Comparison of ENCODE assay signal across 21 cellular contexts in the genomic region with DNA sequence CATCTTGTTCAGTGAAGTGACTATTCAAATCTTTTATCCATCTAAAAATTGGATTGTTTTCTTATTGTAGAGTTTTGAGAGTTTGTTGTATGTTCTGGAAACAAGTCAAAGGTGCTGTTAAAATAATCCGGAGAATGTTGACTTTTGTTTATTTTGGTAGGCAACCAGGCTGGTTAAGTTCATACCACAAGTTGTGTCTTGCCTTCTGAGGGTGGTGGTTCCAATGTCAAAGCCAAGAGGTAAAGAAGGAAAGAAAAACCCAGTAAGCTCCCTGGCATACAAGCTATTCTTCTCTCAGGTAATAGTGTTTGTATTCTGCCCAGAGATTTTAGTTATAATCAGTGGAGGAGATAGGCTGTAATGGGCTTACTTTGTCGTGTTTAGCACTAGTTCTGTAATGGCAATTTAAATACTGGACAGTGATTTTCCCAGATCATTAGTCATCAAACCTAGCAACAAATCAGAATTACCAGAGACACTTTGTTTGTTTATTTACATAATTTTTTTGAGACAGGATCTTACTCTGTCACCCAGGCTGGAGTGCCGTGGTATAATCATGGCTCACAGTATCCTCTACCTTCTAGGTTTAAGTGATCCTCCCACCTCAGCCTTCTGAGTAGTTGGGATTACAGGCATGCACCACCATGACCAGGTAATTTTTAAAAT. TPM values are rescaled to one million over a fixed set of nuclear protein-coding genes. Genes with fewer than 3 reads are reported as not detected.
DNase-seq lines count a peak whose midpoint lies in the region; ATAC-seq and TF ChIP-seq lines count a peak whose summit lies in the region.
"Had no signal": no experiment of that assay in that cellular context is flagged by ENCODE, and none has a peak within 500 bp of the region (broad histone marks: within the 10 kb centered on the region; RNA-seq: fewer than 3 reads in every experiment).

No MANE protein-coding gene starts in this region.

- H3K9me3 ChIP-seq in esophagus squamous epithelium: no peaks in the 10 kb centered on the region
- H3K9me3 ChIP-seq: SJCRH30 had no signal

- peak; percentile 18 for DNase-seq in NCI-H2196 (lab: John Stamatoyannopoulos, UW; ENCODE audit: unreplicated experiment)
- DNase-seq in NCI-H2196 treated with DMSO at 0.1 percent for 48 hours (lab: John Stamatoyannopoulos, UW; ENCODE audit: unreplicated experiment): no peak
- DNase-seq in T47D (ENCODE audit: low read depth in 1 of 2, low spot score in 1 of 2): peak; percentile 13 to 85
- no peak for DNase-seq in esophagus squamous epithelium (lab: John Stamatoyannopoulos, UW)
- no peak for DNase-seq in activated T-cell treated with anti-CD3 and anti-CD28 coated beads for 4 hours
- DNase-seq in stimulated activated naive CD4-positive, alpha-beta T cell (lab: John Stamatoyannopoulos, UW): no peak
- DNase-seq: 8988T; CD4-positive, alpha-beta memory T cell; DND-41; GF-D8; GM23248; NCI-H187 treated with DMSO at 0.1 percent for 48 hours; NCI-H446 treated with DMSO at 0.1 percent for 48 hours; NK-92 treated with Interleukin-12 subunit alpha and Interleukin-12 subunit beta, amount 100 ng/mL, for 24 hours had no signal

- no peaks in the 10 kb centered on the region for H3K27me3 ChIP-seq in esophagus squamous epithelium
- H3K27me3 ChIP-seq: SJCRH30 had no signal

- ATAC-seq in HG02973 (IDR thresholded peaks at IDR 0.05; ENCODE audit: unreplicated experiment): no peak
- ATAC-seq: HCT116 had no signal

- 24 to 25% methylated on average over 3 of the region's 3 CpGs for WGBS in esophagus squamous epithelium, 2 donors
- 49% methylated on average over 3 of the region's 3 CpGs for WGBS in urinary bladder

- no peak overlapping the region for H3K4me3 ChIP-seq in esophagus squamous epithelium
- no peak overlapping the region for H3K4me3 ChIP-seq in urinary bladder (ENCODE audit: low read depth, low read length)
- H3K4me3 ChIP-seq: GM23248, SJCRH30 had no signal

- intact Hi-C loops in esophagus squamous epithelium (cut with DNase I): no loop called here

- H3K27ac ChIP-seq in esophagus squamous epithelium: peak overlapping the region; percentile 49 to 84 (median 65)
- H3K27ac ChIP-seq in urinary bladder (ENCODE audit: low read depth): peak overlapping the region; percentile 18
- H3K27ac ChIP-seq: GM23248 had no signal

- no peak for TF ChIP-seq POLR2A in esophagus squamous epithelium (IDR thresholded peaks at IDR 0.05)

- H3K36me3 ChIP-seq in esophagus squamous epithelium (no peaks in the 10 kb centered on the region), urinary bladder (ENCODE audit: insufficient read depth) (no peaks in the 10 kb centered on the region)
- H3K36me3 ChIP-seq: SJCRH30 had no signal

- in situ Hi-C loops in T47D (cut with HindIII; ENCODE audit: low pct_unique_long_range_greater_than_20kb, low sequenced_read_pairs): no loop called here

- H3K4me1 ChIP-seq in esophagus squamous epithelium (peaks cover 5 to 61% (median 15%) of the 10 kb centered on the region in 3 donors), urinary bladder (ENCODE audit: insufficient read depth) (no peaks in the 10 kb centered on the region)

- no peak for TF ChIP-seq CTCF in esophagus squamous epithelium (IDR thresholded peaks at IDR 0.05)

RNA-seq across cellular contexts. Expression of gene CSRP3, which starts 15.1 kb away (rescaled TPM):
- not detected for total RNA-seq in esophagus squamous epithelium
- 24.0 TPM for total RNA-seq in urinary bladder
- not detected for polyA plus RNA-seq in urinary bladder
- total RNA-seq: CD4-positive, alpha-beta memory T cell; GM23248; OCI-LY7; RPMI7951 had no signal
- polyA plus RNA-seq: BJ; CD4-positive, alpha-beta memory T cell; GM23248 had no signal

RNA-seq across cellular contexts. Expression of gene E2F8, which starts 23.9 kb away (rescaled TPM):
- total RNA-seq in esophagus squamous epithelium (10 to 100 TPM in 1 of 4 donors, 1 to 10 TPM in 3; 4.0 to 11.7 (median 4.7) TPM), urinary bladder (4.8 TPM)
- polyA plus RNA-seq in urinary bladder: 0.41 TPM
- total RNA-seq: CD4-positive, alpha-beta memory T cell had no signal
- polyA plus RNA-seq: CD4-positive, alpha-beta memory T cell had no signal

Comparison
In these comparisons a context has a peak if more than half of its experiments do, and no peak if none do; other contexts are left out.
1. DNase-seq: peak in NCI-H2196 (single experiment) and T47D (2 of 2); none in NCI-H2196 treated with DMSO at 0.1 percent for 48 hours (single experiment), esophagus squamous epithelium (single experiment), activated T-cell treated with anti-CD3 and anti-CD28 coated beads for 4 hours (single experiment) and stimulated activated naive CD4-positive, alpha-beta T cell (0 of 6).
2. RNA of gene CSRP3, which starts 15.1 kb away (total RNA-seq): 24.0 TPM in urinary bladder (single experiment); not detected in esophagus squamous epithelium; every median in the first group is over 10 times any median in the second.